Comparison of ENCODE assay signal across 11 cellular contexts in the genomic region with DNA sequence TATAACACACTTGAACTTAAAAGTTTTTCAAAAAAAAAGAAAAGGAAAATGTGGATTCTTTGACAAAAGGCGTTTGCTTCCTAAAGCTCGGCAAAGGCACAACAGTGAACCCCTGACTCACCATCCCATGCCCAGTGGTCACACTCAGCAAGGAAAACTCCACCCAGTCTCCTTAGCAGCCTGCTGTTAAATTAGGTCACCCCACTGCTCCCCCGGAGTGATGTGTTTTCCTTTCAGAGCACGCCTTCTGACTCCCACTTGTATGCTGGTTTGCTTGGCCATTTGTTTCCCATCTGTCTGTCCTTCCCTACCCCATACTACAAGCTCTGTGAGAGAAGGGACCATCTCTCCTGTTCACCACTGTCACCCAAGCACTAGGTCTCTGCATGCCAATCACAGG. TPM values are rescaled to one million over a fixed set of nuclear protein-coding genes. Genes with fewer than 3 reads are reported as not detected.
DNase-seq lines count a peak whose midpoint lies in the region; TF ChIP-seq lines count a peak whose summit lies in the region.
"Had no signal": no experiment of that assay in that cellular context is flagged by ENCODE, and none has a peak within 500 bp of the region (broad histone marks: within the 10 kb centered on the region; RNA-seq: fewer than 3 reads in every experiment).

No MANE protein-coding gene starts in this region.

- peaks cover 78% of the 10 kb centered on the region for H3K4me1 Mint-ChIP-seq in activated T-cell treated with anti-CD3 and anti-CD28 coated beads, Interleukin-2, amount 50 U/mL, for 24 hours (ENCODE audit: low read depth)

- no peak for TF ChIP-seq POLR2A in testis (IDR thresholded peaks at IDR 0.05)

- no peaks in the 10 kb centered on the region for H3K27me3 ChIP-seq in testis
- H3K27me3 ChIP-seq: pancreas had no signal

- H3K27ac ChIP-seq in testis: no peak overlapping the region
- H3K27ac ChIP-seq: pancreas had no signal

- H3K36me3 Mint-ChIP-seq in activated T-cell treated with anti-CD3 and anti-CD28 coated beads, Interleukin-2, amount 50 U/mL, for 24 hours (ENCODE audit: low read depth): peaks cover 51% of the 10 kb centered on the region

- H3K4me3 ChIP-seq in retinal pigment epithelial cell (ENCODE audit: low read length) (no peak overlapping the region), testis (no peak overlapping the region)
- H3K4me3 ChIP-seq: pancreas had no signal

- TF ChIP-seq CTCF in retinal pigment epithelial cell (conservative IDR thresholded peaks at IDR 0.05; ENCODE audit: low read depth, low read length): no peak
- TF ChIP-seq CTCF in testis (IDR thresholded peaks at IDR 0.05): no peak

- WGBS in testis, 2 donors: 75% methylated on average over 4 of the region's 4 CpGs

- no peak overlapping the region for H3K27ac Mint-ChIP-seq in activated T-cell treated with anti-CD3 and anti-CD28 coated beads, Interleukin-2, amount 50 U/mL, for 24 hours

- no peak overlapping the region for H3K4me3 Mint-ChIP-seq in activated T-cell treated with anti-CD3 and anti-CD28 coated beads, Interleukin-2, amount 50 U/mL, for 24 hours

- H3K27me3 Mint-ChIP-seq in activated T-cell treated with anti-CD3 and anti-CD28 coated beads, Interleukin-2, amount 50 U/mL, for 24 hours: no peaks in the 10 kb centered on the region

- H3K9me3 ChIP-seq in testis: no peaks in the 10 kb centered on the region
- H3K9me3 ChIP-seq: pancreas had no signal

- H3K9me3 Mint-ChIP-seq in activated T-cell treated with anti-CD3 and anti-CD28 coated beads, Interleukin-2, amount 50 U/mL, for 24 hours: no peaks in the 10 kb centered on the region

- no peaks in the 10 kb centered on the region for H3K4me1 ChIP-seq in testis

- peak; percentile 35 for DNase-seq in GM04504 (ENCODE audit: low read depth)
- peak; percentile 97 for DNase-seq in NCI-H69 (lab: John Stamatoyannopoulos, UW)
- peak; percentile 12 for DNase-seq in fibroblast of gingiva (ENCODE audit: low read depth)
- DNase-seq in retinal pigment epithelial cell (ENCODE audit: low read depth): peak; percentile 60
- no peak for DNase-seq in activated T-cell treated with anti-CD3 and anti-CD28 coated beads, Interleukin-2, amount 50 U/mL, for 24 hours
- no peak for DNase-seq in testis
- no peak for DNase-seq in central memory CD4-positive, alpha-beta T cell
- DNase-seq in COLO829 (ENCODE audit: low spot score): no peak
- DNase-seq: NCI-H526; pancreas; stimulated activated naive CD4-positive, alpha-beta T cell had no signal

- intact Hi-C loops in testis (cut with DNase I; ENCODE audit: low total_unique reads): no loop called here

- H3K36me3 ChIP-seq in testis (ENCODE audit: low read depth, missing control alignments): no peaks in the 10 kb centered on the region
- H3K36me3 ChIP-seq: pancreas had no signal

RNA-seq across cellular contexts. Expression of a gene that starts 23.8 kb away (rescaled TPM):
- 10 to 100 TPM; 24.8 to 55.4 TPM for total RNA-seq in testis
- 103 TPM for polyA plus RNA-seq in testis (ENCODE audit: insufficient read depth, low read depth, low replicate concordance)

Comparison
In these comparisons a context has a peak if more than half of its experiments do, and no peak if none do; other contexts are left out.
1. DNase-seq: peak in GM04504 (single experiment), NCI-H69 (single experiment), fibroblast of gingiva (single experiment) and retinal pigment epithelial cell (single experiment); none in activated T-cell treated with anti-CD3 and anti-CD28 coated beads, Interleukin-2, amount 50 U/mL, for 24 hours (single experiment), testis (single experiment), central memory CD4-positive, alpha-beta T cell (single experiment) and COLO829 (single experiment).